In the genomic region with DNA sequence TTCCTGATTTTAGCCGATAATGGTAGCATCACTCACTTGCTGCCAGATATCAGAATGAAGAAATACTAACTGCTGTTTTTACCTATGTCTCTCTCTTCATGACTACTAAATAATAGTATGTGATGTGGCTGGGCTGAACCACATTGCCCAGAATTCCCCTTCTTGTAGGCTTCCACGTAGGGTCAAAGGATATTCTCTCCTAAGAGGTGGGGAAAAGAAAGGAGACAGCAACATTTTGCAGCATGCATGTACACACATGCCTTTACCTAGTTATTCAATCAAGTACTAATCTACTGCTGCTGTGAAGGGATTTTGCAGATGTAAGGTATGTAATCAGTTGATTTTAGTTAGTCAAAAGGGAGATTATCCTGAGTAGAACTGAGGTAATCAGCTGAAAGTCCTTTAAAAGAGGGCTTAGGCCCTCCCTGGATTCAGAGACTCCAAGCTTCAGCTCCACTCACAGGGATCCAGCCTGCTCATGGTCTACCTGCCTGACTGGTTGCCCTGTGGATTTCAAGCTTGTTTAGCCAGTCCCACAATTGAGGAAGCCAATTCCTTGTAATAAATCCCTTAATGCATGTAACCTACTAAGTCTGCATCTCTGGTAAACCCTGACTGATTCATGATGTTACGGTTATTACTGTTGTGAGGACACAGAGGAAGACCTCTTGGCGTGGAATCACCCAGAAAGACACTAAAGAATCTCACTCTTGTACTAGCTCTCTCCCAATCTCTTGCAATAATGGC, we compare ENCODE assay signal across 24 cellular contexts. TPM values are rescaled to one million over a fixed set of nuclear protein-coding genes. Genes with fewer than 3 reads are reported as not detected.
DNase-seq lines count a peak whose midpoint lies in the region; FAIRE-seq and TF ChIP-seq lines count a peak whose summit lies in the region.
"Had no signal": no experiment of that assay in that cellular context is flagged by ENCODE, and none has a peak within 500 bp of the region (broad histone marks: within the 10 kb centered on the region; RNA-seq: fewer than 3 reads in every experiment).

No MANE protein-coding gene starts in this region.

- no peaks in the 10 kb centered on the region for H3K36me3 Mint-ChIP-seq in nephron (ENCODE audit: low read depth)
- no peaks in the 10 kb centered on the region for H3K36me3 Mint-ChIP-seq in activated T-helper 2 cell treated with anti-CD3 and anti-CD28 coated beads, Interferon-gamma antibody, Interleukin-2, Interleukin-4, amounts not matched to agents 10 μg/mL and 5 μg/mL and 100 μg/mL, durations not matched to agents 14 hours and 24 hours and 36 hours (ENCODE audit: low read depth)

- peak overlapping the region; percentile 89; the same call in 1 of the 2 replicates for H3K27ac ChIP-seq in ACC112 (ENCODE audit: low read depth, low read length)
- no peak overlapping the region for H3K27ac ChIP-seq in ovary
- H3K27ac ChIP-seq: gastrocnemius medialis had no signal

- peak overlapping the region; percentile 9 to 60 (median 22) for H3K27ac Mint-ChIP-seq in nephron
- H3K27ac Mint-ChIP-seq in activated T-helper 2 cell treated with anti-CD3 and anti-CD28 coated beads, Interferon-gamma antibody, Interleukin-2, Interleukin-4, amounts not matched to agents 10 μg/mL and 5 μg/mL and 100 μg/mL, durations not matched to agents 14 hours and 24 hours and 36 hours: no peak overlapping the region
- H3K27ac Mint-ChIP-seq: GM23338; stimulated activated naive CD8-positive, alpha-beta T cell treated with anti-CD3 and anti-CD28 coated beads, Interleukin-15, Interleukin-2, amounts not matched to agents 100 ng/mL and 50 ng/mL, for 24 hours had no signal

- no peak for TF ChIP-seq POLR2A in ovary (IDR thresholded peaks at IDR 0.05)

- H3K9me3 ChIP-seq in ovary: no peaks in the 10 kb centered on the region
- H3K9me3 ChIP-seq: gastrocnemius medialis, MG63, sigmoid colon had no signal

- intact Hi-C loops in ovary (cut with DNase I): no loop called here
- intact Hi-C loops in activated T-helper 2 cell treated with anti-CD3 and anti-CD28 coated beads, Interferon-gamma antibody, Interleukin-2, Interleukin-4, amounts not matched to agents 10 μg/mL and 5 μg/mL and 100 μg/mL, durations not matched to agents 14 hours and 24 hours and 36 hours (cut with micrococcal nuclease): no loop called here

- H3K4me3 Mint-ChIP-seq in nephron: no peak overlapping the region
- H3K4me3 Mint-ChIP-seq in activated T-helper 2 cell treated with anti-CD3 and anti-CD28 coated beads, Interferon-gamma antibody, Interleukin-2, Interleukin-4, amounts not matched to agents 10 μg/mL and 5 μg/mL and 100 μg/mL, durations not matched to agents 14 hours and 24 hours and 36 hours (ENCODE audit: low read depth): no peak overlapping the region
- H3K4me3 Mint-ChIP-seq: GM23338; stimulated activated naive CD8-positive, alpha-beta T cell treated with anti-CD3 and anti-CD28 coated beads, Interleukin-15, Interleukin-2, amounts not matched to agents 100 ng/mL and 50 ng/mL, for 24 hours had no signal

- peak; percentile 27 to 38 for DNase-seq in NCI-H526 (lab: John Stamatoyannopoulos, UW)
- peak; percentile 88 for DNase-seq in bronchial epithelial cell (ENCODE audit: low read depth)
- DNase-seq in NAMALWA (ENCODE audit: low spot score): no peak
- DNase-seq in ovary: no peak
- no peak for DNase-seq in ecto neural progenitor cell (ENCODE audit: low spot score)
- DNase-seq in activated T-helper 2 cell treated with anti-CD3 and anti-CD28 coated beads, Interferon-gamma antibody, Interleukin-2, Interleukin-4, amounts not matched to agents 10 μg/mL and 5 μg/mL and 100 μg/mL, durations not matched to agents 14 hours and 24 hours and 36 hours (ENCODE audit: low spot score): no peak
- DNase-seq: activated gamma-delta T cell; gastrocnemius medialis; MG63; NCI-H187; NCI-H446; sigmoid colon; stimulated activated CD4-positive, alpha-beta T cell treated with anti-CD3 and anti-CD28 coated beads, Interleukin-2, amount 100 ng/mL, for 24 hours; T-helper 9 cell had no signal

- peaks cover 48% of the 10 kb centered on the region for H3K4me1 ChIP-seq in ACC112 (ENCODE audit: control insufficient read depth, insufficient read depth, low read length, unreplicated experiment)
- peaks cover 19% of the 10 kb centered on the region for H3K4me1 ChIP-seq in ovary (ENCODE audit: insufficient read depth)
- H3K4me1 ChIP-seq: gastrocnemius medialis had no signal

- peaks cover 36% of the 10 kb centered on the region for H3K4me1 Mint-ChIP-seq in nephron
- H3K4me1 Mint-ChIP-seq in activated T-helper 2 cell treated with anti-CD3 and anti-CD28 coated beads, Interferon-gamma antibody, Interleukin-2, Interleukin-4, amounts not matched to agents 10 μg/mL and 5 μg/mL and 100 μg/mL, durations not matched to agents 14 hours and 24 hours and 36 hours (ENCODE audit: low read depth): no peaks in the 10 kb centered on the region

- FAIRE-seq in bronchial epithelial cell (lab: Jason Lieb, UNC): no peak
- FAIRE-seq: endometrium, urothelium cell line had no signal

- H3K4me3 ChIP-seq in ACC112 (ENCODE audit: low read depth, low read length) (no peak overlapping the region), bronchial epithelial cell (ENCODE audit: low read depth, low read length) (no peak overlapping the region), ovary (no peak overlapping the region)
- H3K4me3 ChIP-seq: gastrocnemius medialis, GM23338, MG63, sigmoid colon, SK-N-MC had no signal

- peaks cover 3% of the 10 kb centered on the region for H3K27me3 Mint-ChIP-seq in nephron (ENCODE audit: low read depth)
- H3K27me3 Mint-ChIP-seq in activated T-helper 2 cell treated with anti-CD3 and anti-CD28 coated beads, Interferon-gamma antibody, Interleukin-2, Interleukin-4, amounts not matched to agents 10 μg/mL and 5 μg/mL and 100 μg/mL, durations not matched to agents 14 hours and 24 hours and 36 hours (ENCODE audit: low read depth): peaks cover 21% of the 10 kb centered on the region
- H3K27me3 Mint-ChIP-seq: stimulated activated naive CD8-positive, alpha-beta T cell treated with anti-CD3 and anti-CD28 coated beads, Interleukin-15, Interleukin-2, amounts not matched to agents 100 ng/mL and 50 ng/mL, for 24 hours had no signal

- H3K79me2 ChIP-seq in ACC112 (ENCODE audit: control insufficient read depth, insufficient read depth, low read length, unreplicated experiment): peaks cover 13% of the 10 kb centered on the region

- H3K27me3 ChIP-seq in ACC112 (ENCODE audit: insufficient read depth, low read length): no peaks in the 10 kb centered on the region
- no peaks in the 10 kb centered on the region for H3K27me3 ChIP-seq in bronchial epithelial cell (ENCODE audit: control insufficient read depth, insufficient read depth, low read length)
- H3K27me3 ChIP-seq in ovary: no peaks in the 10 kb centered on the region
- H3K27me3 ChIP-seq: gastrocnemius medialis, MG63, sigmoid colon had no signal

- no peak for TF ChIP-seq EP300 in ovary (IDR thresholded peaks at IDR 0.05)

- H3K9me3 Mint-ChIP-seq in nephron: no peaks in the 10 kb centered on the region
- no peaks in the 10 kb centered on the region for H3K9me3 Mint-ChIP-seq in activated T-helper 2 cell treated with anti-CD3 and anti-CD28 coated beads, Interferon-gamma antibody, Interleukin-2, Interleukin-4, amounts not matched to agents 10 μg/mL and 5 μg/mL and 100 μg/mL, durations not matched to agents 14 hours and 24 hours and 36 hours
- H3K9me3 Mint-ChIP-seq: GM23338; stimulated activated naive CD8-positive, alpha-beta T cell treated with anti-CD3 and anti-CD28 coated beads, Interleukin-15, Interleukin-2, amounts not matched to agents 100 ng/mL and 50 ng/mL, for 24 hours had no signal

- no peak overlapping the region for H2AFZ ChIP-seq in ACC112 (ENCODE audit: low read length, unreplicated experiment)
- H2AFZ ChIP-seq: GM23338 had no signal

- 80 to 96% (median 81%) methylated on average over 4 of the region's 4 CpGs for WGBS in ovary, 3 donors

- H3K36me3 ChIP-seq in ACC112 (ENCODE audit: insufficient read depth, low read length) (no peaks in the 10 kb centered on the region), bronchial epithelial cell (ENCODE audit: control insufficient read depth, insufficient read depth, low read length) (no peaks in the 10 kb centered on the region), ovary (no peaks in the 10 kb centered on the region)
- H3K36me3 ChIP-seq: gastrocnemius medialis, MG63, sigmoid colon had no signal

- no peak for TF ChIP-seq CTCF in bronchial epithelial cell (IDR thresholded peaks at IDR 0.05; ENCODE audit: insufficient read depth, low read length, severe bottlenecking)
- TF ChIP-seq CTCF in nephron (IDR thresholded peaks at IDR 0.05; ENCODE audit: unreplicated experiment in 3 of 3): no peak
- no peak for TF ChIP-seq CTCF in ovary (IDR thresholded peaks at IDR 0.05)

RNA-seq across cellular contexts. Expression of a gene that starts 20.4 kb away (rescaled TPM):
- total RNA-seq in bronchial epithelial cell: 10.5 and 20.0 TPM in 2 replicates
- 100 to 1,000 TPM in 1 of 7 donors, 10 to 100 TPM in 6; 26.1 to 125 (median 55.2) TPM for total RNA-seq in ovary
- polyA plus RNA-seq in ovary: 10 to 100 TPM; 24.6 to 52.1 TPM
- total RNA-seq in activated T-helper 2 cell treated with anti-CD3 and anti-CD28 coated beads, Interferon-gamma antibody, Interleukin-2, Interleukin-4, amounts not matched to agents 10 μg/mL and 5 μg/mL and 100 μg/mL, durations not matched to agents 14 hours and 24 hours and 36 hours: 1.0 and 1.1 TPM in 2 replicates

RNA-seq across cellular contexts. Expression of a gene that starts 53.2 kb away (rescaled TPM):
- total RNA-seq in bronchial epithelial cell (not detected in 2 replicates), ovary (1 to 10 TPM in 2 of 7 donors, under 1 TPM in 2, not detected in 3; 0.35 to 5.5 (median 0.93) TPM)
- polyA plus RNA-seq in ovary: not detected
- 0.09 TPM in 1 of 2 replicates, not detected in the other for total RNA-seq in activated T-helper 2 cell treated with anti-CD3 and anti-CD28 coated beads, Interferon-gamma antibody, Interleukin-2, Interleukin-4, amounts not matched to agents 10 μg/mL and 5 μg/mL and 100 μg/mL, durations not matched to agents 14 hours and 24 hours and 36 hours
- total RNA-seq: chondrocyte, gastrocnemius medialis, GM23338, liver, osteocyte, sigmoid colon had no signal
- polyA plus RNA-seq: GM23338, liver, sigmoid colon had no signal

Comparison
In these comparisons a context has a peak if more than half of its experiments do, and no peak if none do; other contexts are left out.
1. DNase-seq: peak in NCI-H526 (2 of 2) and bronchial epithelial cell (single experiment); none in NAMALWA (single experiment), ovary (0 of 5), ecto neural progenitor cell (single experiment) and activated T-helper 2 cell treated with anti-CD3 and anti-CD28 coated beads, Interferon-gamma antibody, Interleukin-2, Interleukin-4, amounts not matched to agents 10 μg/mL and 5 μg/mL and 100 μg/mL, durations not matched to agents 14 hours and 24 hours and 36 hours (single experiment).